ENCODE assay signal across 8 cellular contexts in the genomic region with DNA sequence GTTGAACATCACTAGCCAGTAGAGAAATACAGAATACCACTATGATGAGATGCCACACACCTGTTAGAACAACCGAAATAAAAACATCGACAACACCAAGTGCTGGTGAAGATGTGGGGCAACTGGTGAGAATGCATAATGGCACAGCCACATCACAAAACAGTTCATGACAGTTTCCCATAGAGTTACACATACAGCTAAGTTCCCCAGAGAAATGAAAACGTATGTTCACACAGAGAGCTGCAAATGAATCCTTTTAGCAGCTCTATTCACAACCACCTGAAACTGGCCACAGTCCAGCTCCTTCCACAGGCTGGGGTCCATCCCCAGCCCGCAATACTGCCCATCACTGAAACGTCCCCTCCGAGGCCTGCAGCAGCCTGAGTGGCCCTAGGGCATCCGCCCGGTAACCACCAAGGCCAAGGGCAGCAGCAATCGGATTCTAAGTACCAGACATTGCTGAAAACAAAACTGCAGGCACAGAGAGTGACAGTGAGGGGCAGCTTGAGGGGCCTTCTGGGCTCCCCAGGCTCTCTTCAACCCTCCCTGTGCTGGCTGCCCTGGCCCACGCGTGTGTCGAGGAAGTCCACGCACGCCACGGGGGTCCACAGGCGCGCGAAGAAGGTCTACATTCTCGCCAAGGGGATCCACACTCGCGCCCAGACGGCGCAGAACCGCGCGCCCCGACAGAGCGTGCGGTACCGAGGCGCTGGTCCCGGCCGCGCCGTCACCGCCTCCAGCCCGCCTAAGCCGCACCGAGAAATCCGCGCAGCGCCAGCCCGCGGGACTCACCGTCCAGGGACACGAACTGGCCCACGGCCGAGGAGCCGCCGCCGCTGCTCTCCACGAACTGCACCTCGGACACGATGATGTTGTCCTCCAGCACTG. TPM values are rescaled to one million over a fixed set of nuclear protein-coding genes. Genes with fewer than 3 reads are reported as not detected.
DNase-seq lines count a peak whose midpoint lies in the region; ATAC-seq and TF ChIP-seq lines count a peak whose summit lies in the region.

No MANE protein-coding gene starts in this region.

- peak overlapping the region; percentile 80 for H3K4me3 ChIP-seq in CD8-positive, alpha-beta memory T cell (ENCODE audit: low read length)
- peak overlapping the region; percentile 59 for H3K4me3 ChIP-seq in fibroblast of mammary gland (ENCODE audit: control insufficient read depth, low read depth, low read length)
- H3K4me3 ChIP-seq in trophoblast cell (ENCODE audit: low read depth, low read length): peak overlapping the region; percentile 94

- no peaks in the 10 kb centered on the region for H3K27me3 Mint-ChIP-seq in CD8-positive, alpha-beta memory T cell
- H3K27me3 Mint-ChIP-seq in activated CD4-positive, alpha-beta memory T cell treated with anti-CD3 and anti-CD28 coated beads for 36 hours: no peaks in the 10 kb centered on the region

- peak overlapping the region; percentile 3 for H2BK5ac ChIP-seq in trophoblast cell (ENCODE audit: low read depth, low read length, poor library complexity)

- TF ChIP-seq CTCF in fibroblast of mammary gland (conservative IDR thresholded peaks at IDR 0.05; ENCODE audit: control insufficient read depth, insufficient read depth, low read depth, low read length): no peak

- H4K12ac ChIP-seq in trophoblast cell (ENCODE audit: low read depth, low read length): peak overlapping the region; percentile 61

- H3K79me2 ChIP-seq in trophoblast cell (ENCODE audit: control insufficient read depth, insufficient read depth, low read length, poor library complexity): peaks cover 9% of the 10 kb centered on the region

- peaks cover 0 to 2% (median 0%) of the 10 kb centered on the region in 5 donors for H3K9me3 Mint-ChIP-seq in CD8-positive, alpha-beta memory T cell
- H3K9me3 Mint-ChIP-seq in activated CD4-positive, alpha-beta memory T cell treated with anti-CD3 and anti-CD28 coated beads for 36 hours: no peaks in the 10 kb centered on the region

- CTCF ChIA-PET in CD8-positive, alpha-beta memory T cell (lab: Charles Lee): interaction anchor here (1.0 to 2.4 kb wide), 4 partner anchors 12 to 181 kb away, joined by 3 to 10 read pairs (median 7); a partner anchor contains a TSS
- CTCF ChIA-PET in activated CD4-positive, alpha-beta memory T cell treated with anti-CD3 and anti-CD28 coated beads for 36 hours (lab: Charles Lee): interaction anchor here (0.6 to 1.5 kb wide), 3 partner anchors 71 to 278 kb away, joined by 4 to 6 read pairs (median 5); no protein-coding TSS in a partner anchor

- no peak overlapping the region for H2BK12ac ChIP-seq in trophoblast cell (ENCODE audit: low read length)

- H3K4me1 ChIP-seq in CD8-positive, alpha-beta memory T cell (ENCODE audit: insufficient read depth, low read length): peaks cover 19% of the 10 kb centered on the region
- peaks cover 0 to 4% of the 10 kb centered on the region in 2 experiments for H3K4me1 ChIP-seq in trophoblast cell (ENCODE audit: control insufficient read depth in 1 of 2, insufficient read depth in 2 of 2, low read length in 2 of 2)

- peak overlapping the region; percentile 94 for H3K4me2 ChIP-seq in trophoblast cell (ENCODE audit: low read length)

- H3K4ac ChIP-seq in trophoblast cell (ENCODE audit: low read depth, low read length): peak overlapping the region; percentile 50

- peak overlapping the region; percentile 84 for H2AFZ ChIP-seq in trophoblast cell (ENCODE audit: insufficient read depth, low read length, poor library complexity)

- peak overlapping the region; percentile 78 for H3K18ac ChIP-seq in trophoblast cell (ENCODE audit: low read length)

- H3K4me3 Mint-ChIP-seq in CD8-positive, alpha-beta memory T cell: peak overlapping the region; percentile 85 to 92 (median 88)
- peak overlapping the region; percentile 84 for H3K4me3 Mint-ChIP-seq in activated CD4-positive, alpha-beta memory T cell treated with anti-CD3 and anti-CD28 coated beads for 36 hours

- H3K27me3 ChIP-seq in CD8-positive, alpha-beta memory T cell (ENCODE audit: insufficient read depth, low read length, poor library complexity, severe bottlenecking): no peaks in the 10 kb centered on the region
- no peaks in the 10 kb centered on the region for H3K27me3 ChIP-seq in trophoblast cell (ENCODE audit: insufficient read depth, low read length)

- DNase-seq in CD8-positive, alpha-beta memory T cell: peak in 1 of 5 donors; percentile 26
- DNase-seq in activated CD4-positive, alpha-beta memory T cell treated with anti-CD3 and anti-CD28 coated beads for 36 hours: peak; percentile 38
- no peak for DNase-seq in fibroblast of mammary gland (ENCODE audit: low read depth)
- no peak for DNase-seq in trophoblast cell
- no peak for DNase-seq in SKM-1 treated with dmso at 0.1 percent for 144 hours (lab: John Stamatoyannopoulos, UW; ENCODE audit: unreplicated experiment)
- DNase-seq in HCEC 1CT: no peak

- peaks cover 10% of the 10 kb centered on the region for H3K79me1 ChIP-seq in trophoblast cell (ENCODE audit: low read length)

- peak overlapping the region; percentile 75 for H3K14ac ChIP-seq in trophoblast cell (ENCODE audit: low read length)

- WGBS in trophoblast cell (ENCODE audit: extremely low coverage, insufficient coverage, insufficient read length): no CpG with 5 or more reads among the region's 54 CpGs

- H4K8ac ChIP-seq in trophoblast cell (ENCODE audit: low read depth, low read length): peak overlapping the region; percentile 43

- H3K23ac ChIP-seq in trophoblast cell (ENCODE audit: low read length): no peak overlapping the region

- peak overlapping the region; percentile 71 for H3K27ac ChIP-seq in CD8-positive, alpha-beta memory T cell (ENCODE audit: low read depth, low read length)
- peak overlapping the region; percentile 91 for H3K27ac ChIP-seq in trophoblast cell (ENCODE audit: low read depth, low read length)

- no peaks in the 10 kb centered on the region for H3K9me3 ChIP-seq in CD8-positive, alpha-beta memory T cell (ENCODE audit: low read length)
- peaks cover 4% of the 10 kb centered on the region for H3K9me3 ChIP-seq in trophoblast cell (ENCODE audit: insufficient read depth, low read depth, low read length)

- no peaks in the 10 kb centered on the region for H3K36me3 ChIP-seq in CD8-positive, alpha-beta memory T cell (ENCODE audit: insufficient read depth, low read length)
- no peaks in the 10 kb centered on the region for H3K36me3 ChIP-seq in trophoblast cell (ENCODE audit: control insufficient read depth in 1 of 2, insufficient read depth in 2 of 2, low read length in 2 of 2)

- peak overlapping the region; percentile 39 for H2AK5ac ChIP-seq in trophoblast cell (ENCODE audit: low read length)

- peaks cover 0 to 1% (median 0%) of the 10 kb centered on the region in 3 donors for H3K36me3 Mint-ChIP-seq in CD8-positive, alpha-beta memory T cell
- no peaks in the 10 kb centered on the region for H3K36me3 Mint-ChIP-seq in activated CD4-positive, alpha-beta memory T cell treated with anti-CD3 and anti-CD28 coated beads for 36 hours

- peaks cover 26 to 37% (median 31%) of the 10 kb centered on the region in 3 donors for H3K4me1 Mint-ChIP-seq in CD8-positive, alpha-beta memory T cell
- H3K4me1 Mint-ChIP-seq in activated CD4-positive, alpha-beta memory T cell treated with anti-CD3 and anti-CD28 coated beads for 36 hours (ENCODE audit: low read depth): peaks cover 23% of the 10 kb centered on the region

- H3K27ac Mint-ChIP-seq in CD8-positive, alpha-beta memory T cell: peak overlapping the region; percentile 73 to 93 (median 89)
- peak overlapping the region; percentile 71 for H3K27ac Mint-ChIP-seq in activated CD4-positive, alpha-beta memory T cell treated with anti-CD3 and anti-CD28 coated beads for 36 hours

- POLR2A ChIA-PET in CD8-positive, alpha-beta memory T cell (lab: Charles Lee): interaction anchor here (0.6 to 2.0 kb wide), 5 partner anchors 14 to 279 kb away, joined by 4 to 35 read pairs (median 4); a partner anchor contains a TSS
- POLR2A ChIA-PET in activated CD4-positive, alpha-beta memory T cell treated with anti-CD3 and anti-CD28 coated beads for 36 hours (lab: Charles Lee): interaction anchor here (1.4 to 2.5 kb wide), 4 partner anchors 8 to 52 kb away, joined by 5 to 34 read pairs (median 8); a partner anchor contains a TSS

- ATAC-seq in GM19463 (IDR thresholded peaks at IDR 0.05; ENCODE audit: unreplicated experiment) (peak; percentile 7), HG03469 (IDR thresholded peaks at IDR 0.05; ENCODE audit: unreplicated experiment) (peak; percentile 22)

- H4K91ac ChIP-seq in trophoblast cell (ENCODE audit: low read depth, low read length): peak overlapping the region; percentile 17

- H2BK120ac ChIP-seq in trophoblast cell (ENCODE audit: insufficient read depth, low read length, poor library complexity): peak overlapping the region; percentile 47

- H3K9ac ChIP-seq in trophoblast cell (ENCODE audit: low read length): peak overlapping the region; percentile 93

- intact Hi-C loops in activated CD4-positive, alpha-beta memory T cell treated with anti-CD3 and anti-CD28 coated beads for 36 hours (cut with micrococcal nuclease): loop anchor here (2.0 to 5.0 kb wide), 3 partner anchors 208 to 548 kb away; a partner anchor contains a TSS

RNA-seq across cellular contexts. Expression of a gene that starts 0.9 kb away (rescaled TPM):
- total RNA-seq in CD8-positive, alpha-beta memory T cell: 10 to 100 TPM; 29.4 to 31.7 TPM
- polyA plus RNA-seq in CD8-positive, alpha-beta memory T cell: 13.0 TPM
- total RNA-seq in activated CD4-positive, alpha-beta memory T cell treated with anti-CD3 and anti-CD28 coated beads for 36 hours: 10 to 100 TPM; 25.5 to 27.4 TPM
- 10.2 and 10.6 TPM in 2 replicates for polyA plus RNA-seq in trophoblast cell (2013)

RNA-seq across cellular contexts. Expression of a gene that starts 14.7 kb away (rescaled TPM):
- 10 to 100 TPM; 31.0 to 32.9 TPM for total RNA-seq in CD8-positive, alpha-beta memory T cell
- 6.5 TPM for polyA plus RNA-seq in CD8-positive, alpha-beta memory T cell
- total RNA-seq in activated CD4-positive, alpha-beta memory T cell treated with anti-CD3 and anti-CD28 coated beads for 36 hours: 10 to 100 TPM; 32.3 to 36.6 TPM
- polyA plus RNA-seq in trophoblast cell (2013): 36.7 and 36.9 TPM in 2 replicates

RNA-seq across cellular contexts. Expression of a gene that starts 51.6 kb away (rescaled TPM):
- 10 to 100 TPM; 54.1 to 55.0 TPM for total RNA-seq in CD8-positive, alpha-beta memory T cell
- polyA plus RNA-seq in CD8-positive, alpha-beta memory T cell: 16.2 TPM
- 10 to 100 TPM; 38.5 to 39.5 TPM for total RNA-seq in activated CD4-positive, alpha-beta memory T cell treated with anti-CD3 and anti-CD28 coated beads for 36 hours
- 18.3 and 18.8 TPM in 2 replicates for polyA plus RNA-seq in trophoblast cell (2013)
